Comparison of ENCODE assay signal across 1 cellular context in genomic region chr1:179226749-179227148, GRCh38.
TF ChIP-seq lines count a peak whose summit lies in the region.

No MANE protein-coding gene starts in this region.

TF ChIP-seq in HepG2, 621 proteins besides CTCF, POLR2A, EP300 and RAD21 (continued from another document):
- TF ChIP-seq ARID3A (IDR thresholded peaks at IDR 0.05; ENCODE audit: low read depth, low read length) (peak; percentile 60), BHLHE40 (IDR thresholded peaks at IDR 0.05; ENCODE audit: low read length) (no peak)
